Comparison of ENCODE assay signal across 29 cellular contexts in the genomic region with DNA sequence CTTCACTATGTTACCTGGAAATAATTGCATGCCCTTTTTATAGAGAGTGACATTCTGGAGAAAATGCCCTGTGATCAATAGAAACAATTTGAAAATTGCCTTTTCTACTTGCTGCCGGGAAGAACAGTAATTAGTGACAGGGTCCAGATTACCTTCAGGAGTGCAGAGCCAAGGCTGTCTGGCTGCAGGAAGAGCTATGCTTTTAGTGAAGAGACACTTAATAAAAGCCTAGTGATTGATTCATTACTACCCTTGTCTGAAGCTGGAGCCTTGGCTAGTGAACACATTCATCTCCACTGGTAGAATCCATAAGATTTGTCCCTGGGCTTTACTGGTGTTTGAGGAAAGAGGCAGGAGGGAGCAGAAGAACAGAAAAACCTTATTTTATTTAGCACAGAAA. TPM values are rescaled to one million over a fixed set of nuclear protein-coding genes. Genes with fewer than 3 reads are reported as not detected.
"Had no signal": no experiment of that assay in that cellular context is flagged by ENCODE, and none has a peak within 500 bp of the region (broad histone marks: within the 10 kb centered on the region; RNA-seq: fewer than 3 reads in every experiment).

No MANE protein-coding gene starts in this region.

- H3K4me3 Mint-ChIP-seq: immature natural killer cell; mesothelial cell of epicardium; naive B cell; natural killer cell; nephron progenitor cell; stimulated activated memory B cell treated with anti-CD40 and anti-IgM and Interleukin-4, amounts not matched to agents 10 μg/mL and 1 μg/mL and 100 μg/mL, for 72 hours; stimulated activated naive CD8-positive, alpha-beta T cell treated with anti-CD3 and anti-CD28 coated beads, Interleukin-15, amount 100 ng/mL, for 72 hours; type B pancreatic cell had no signal

- DNase-seq: immature natural killer cell; kidney; left colon; left ventricle myocardium inferior; naive B cell; natural killer cell; nephron progenitor cell; ovary; right lobe of liver; stimulated activated CD4-positive, alpha-beta T cell treated with anti-CD3 and anti-CD28 coated beads, Interleukin-1b, Interleukin-23, amount 100 ng/mL, for 48 hours; stimulated activated CD4-positive, alpha-beta T cell treated with anti-CD3 and anti-CD28 coated beads, Interleukin-2, amount 100 ng/mL, for 48 hours; stimulated activated CD4-positive, alpha-beta T cell treated with anti-CD3 and anti-CD28 coated beads, Interleukin-4, amount 100 ng/mL, for 4 hours; stimulated activated CD8-positive, alpha-beta memory T cell treated with anti-CD3 and anti-CD28 coated beads, Interleukin-4, amount 100 ng/mL, for 48 hours; stimulated activated naive CD4-positive, alpha-beta T cell treated with Interleukin-2 at 50 U/mL for 16 hours; stimulated activated naive CD8-positive, alpha-beta T cell treated with anti-CD3 and anti-CD28 coated beads, Interleukin-15, amount 100 ng/mL, for 72 hours; substantia nigra; uterus had no signal

- H3K36me3 Mint-ChIP-seq: immature natural killer cell; mesothelial cell of epicardium; naive B cell; natural killer cell; stimulated activated memory B cell treated with anti-CD40 and anti-IgM and Interleukin-4, amounts not matched to agents 10 μg/mL and 1 μg/mL and 100 μg/mL, for 72 hours; type B pancreatic cell had no signal

- H3K9me3 Mint-ChIP-seq: immature natural killer cell; mesothelial cell of epicardium; naive B cell; natural killer cell; nephron progenitor cell; stimulated activated memory B cell treated with anti-CD40 and anti-IgM and Interleukin-4, amounts not matched to agents 10 μg/mL and 1 μg/mL and 100 μg/mL, for 72 hours; stimulated activated naive CD8-positive, alpha-beta T cell treated with anti-CD3 and anti-CD28 coated beads, Interleukin-15, amount 100 ng/mL, for 72 hours; type B pancreatic cell had no signal

- ATAC-seq: left colon; natural killer cell; right lobe of liver; stimulated activated memory B cell treated with anti-CD40 and anti-IgM and Interleukin-4, amounts not matched to agents 10 μg/mL and 1 μg/mL and 100 μg/mL, for 72 hours; stimulated activated naive CD8-positive, alpha-beta T cell treated with anti-CD3 and anti-CD28 coated beads, Interleukin-15, amount 100 ng/mL, for 72 hours had no signal

- H3K4me1 Mint-ChIP-seq: immature natural killer cell; naive B cell; natural killer cell; stimulated activated naive CD8-positive, alpha-beta T cell treated with anti-CD3 and anti-CD28 coated beads, Interleukin-15, amount 100 ng/mL, for 72 hours had no signal

- H3K27me3 Mint-ChIP-seq: progenitor cell of endocrine pancreas; stimulated activated naive CD8-positive, alpha-beta T cell treated with anti-CD3 and anti-CD28 coated beads, Interleukin-15, amount 100 ng/mL, for 72 hours; type B pancreatic cell had no signal

- H3K27ac Mint-ChIP-seq: immature natural killer cell; mesothelial cell of epicardium; naive B cell; natural killer cell; progenitor cell of endocrine pancreas; stimulated activated memory B cell treated with anti-CD40 and anti-IgM and Interleukin-4, amounts not matched to agents 10 μg/mL and 1 μg/mL and 100 μg/mL, for 72 hours; type B pancreatic cell had no signal

RNA-seq across cellular contexts. Expression of a gene that starts 12.9 kb away (rescaled TPM):
- total RNA-seq: kidney, left ventricle myocardium inferior, mesothelial cell of epicardium, mononuclear cell, natural killer cell, pulmonary artery endothelial cell, renal cortical epithelial cell, right atrium auricular region, skeletal muscle tissue, smooth muscle cell, temporal lobe, tibial nerve, uterus had no signal
